In the genomic region with DNA sequence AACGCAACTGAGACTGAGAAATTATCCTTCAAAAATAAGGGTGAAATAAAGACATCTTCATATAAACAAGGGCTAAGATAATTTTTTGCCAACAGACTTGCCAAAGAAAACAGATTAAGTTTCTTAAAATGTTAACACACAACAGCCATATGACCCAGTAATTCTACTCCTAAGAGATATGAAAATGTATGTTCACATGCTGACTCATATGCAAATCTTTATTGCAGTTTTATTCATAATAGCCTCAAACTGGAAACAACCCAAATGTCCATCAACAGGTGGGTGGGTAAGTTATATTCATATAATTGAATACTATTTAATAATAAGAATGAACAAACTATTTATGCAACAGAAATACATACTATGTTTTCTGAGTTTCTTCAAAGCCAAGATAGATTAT, we compare ENCODE assay signal across 28 cellular contexts.
DNase-seq lines count a peak whose midpoint lies in the region; ATAC-seq and TF ChIP-seq lines count a peak whose summit lies in the region.
"Had no signal": no experiment of that assay in that cellular context is flagged by ENCODE, and none has a peak within 500 bp of the region (broad histone marks: within the 10 kb centered on the region; RNA-seq: fewer than 3 reads in every experiment).

No MANE protein-coding gene starts in this region.

- no peaks in the 10 kb centered on the region for H3K9me3 Mint-ChIP-seq in activated T-helper 17 cell treated with anti-CD3 and anti-CD28 coated beads, Interleukin-2, amount 50 U/mL, for 72 hours
- H3K9me3 Mint-ChIP-seq: CD4-positive, alpha-beta T cell; endodermal cell; HFFc6 had no signal

- H3K27me3 Mint-ChIP-seq in activated T-helper 17 cell treated with anti-CD3 and anti-CD28 coated beads, Interleukin-2, amount 50 U/mL, for 72 hours, result no peaks in the 10 kb centered on the region
- H3K27me3 Mint-ChIP-seq: CD4-positive, alpha-beta T cell had no signal

- POLR2A ChIA-PET in HEK293 (lab: Yijun Ruan, JAX), result no interaction called here

- no peak for TF ChIP-seq CTCF in HEK293 (tag by site-specific recombination; IDR thresholded peaks at IDR 0.05)

- no peaks in the 10 kb centered on the region for H3K9me3 ChIP-seq in HEK293 (ENCODE audit: control insufficient read depth, insufficient read depth, low read depth, low read length)
- H3K9me3 ChIP-seq: heart right ventricle, SJSA1, tibial nerve had no signal

- CTCF ChIA-PET in HEK293 (lab: Yijun Ruan, JAX), result no interaction called here

- H3K36me3 Mint-ChIP-seq in activated T-helper 17 cell treated with anti-CD3 and anti-CD28 coated beads, Interleukin-2, amount 50 U/mL, for 72 hours (ENCODE audit: low read depth), result peaks cover 79% of the 10 kb centered on the region

- H3K4me1 ChIP-seq in HEK293 (ENCODE audit: control insufficient read depth, insufficient read depth, low read length), result no peaks in the 10 kb centered on the region
- H3K4me1 ChIP-seq: heart right ventricle, SJSA1, tibial nerve had no signal

- peak; percentile 23 to 64 for ATAC-seq in activated CD4-positive, CD25-positive, alpha-beta regulatory T cell treated with anti-CD3 and anti-CD28 coated beads, Interleukin-2, amount 50 U/mL, for 24 hours
- peak; percentile 55 for ATAC-seq in activated T-helper 17 cell treated with anti-CD3 and anti-CD28 coated beads, Interleukin-2, amount 50 U/mL, for 72 hours (replicated peaks)
- ATAC-seq in GM18498 (IDR thresholded peaks at IDR 0.05; ENCODE audit: unreplicated experiment), result no peak
- no peak for ATAC-seq in HG02678 (IDR thresholded peaks at IDR 0.05; ENCODE audit: unreplicated experiment)
- ATAC-seq: heart right ventricle, left colon, Panc1 had no signal

- H3K4me3 ChIP-seq in HEK293 (ENCODE audit: low read depth, low read length), result no peak overlapping the region
- H3K4me3 ChIP-seq: coronary artery, heart right ventricle, SJSA1, tibial nerve had no signal

- H3K36me3 ChIP-seq in HEK293 (ENCODE audit: control insufficient read depth in 2 of 2, insufficient read depth in 1 of 2, low read length in 2 of 2), result peaks cover 17 to 58% of the 10 kb centered on the region in 2 experiments
- H3K36me3 ChIP-seq: brain microvascular endothelial cell had no signal

- peaks cover 18% of the 10 kb centered on the region for H3K4me1 Mint-ChIP-seq in activated T-helper 17 cell treated with anti-CD3 and anti-CD28 coated beads, Interleukin-2, amount 50 U/mL, for 72 hours
- H3K4me1 Mint-ChIP-seq: endodermal cell had no signal

- no peak overlapping the region for H3K27ac ChIP-seq in HEK293 (ENCODE audit: extremely low read depth, low read depth, low read length)
- H3K27ac ChIP-seq: 22Rv1, brain microvascular endothelial cell, coronary artery, heart right ventricle, SJSA1, tibial nerve, VCaP had no signal

- H3K27ac Mint-ChIP-seq in activated T-helper 17 cell treated with anti-CD3 and anti-CD28 coated beads, Interleukin-2, amount 50 U/mL, for 72 hours, result peak overlapping the region; percentile 82
- H3K27ac Mint-ChIP-seq: CD4-positive, alpha-beta T cell; HFFc6 had no signal

- peak overlapping the region; percentile 35 for H3K4me3 Mint-ChIP-seq in activated T-helper 17 cell treated with anti-CD3 and anti-CD28 coated beads, Interleukin-2, amount 50 U/mL, for 72 hours
- H3K4me3 Mint-ChIP-seq: CD4-positive, alpha-beta T cell; endodermal cell; HFFc6 had no signal

- no peak for DNase-seq in activated CD4-positive, CD25-positive, alpha-beta regulatory T cell (lab: John Stamatoyannopoulos, UW)
- peak; percentile 40 for DNase-seq in fibroblast of peridontal ligament (ENCODE audit: extremely low read depth)
- no peak for DNase-seq in germinal center (ENCODE audit: low spot score)
- DNase-seq: activated CD8-positive, alpha-beta memory T cell treated with anti-CD3 and anti-CD28 coated beads for 24 hours; brain microvascular endothelial cell; CD4-positive, alpha-beta T cell; endodermal cell; heart right ventricle; HFFc6; left colon; mesenchymal stem cell; NCI-H1105; NCI-H2081; NCI-H345; retina; stimulated activated CD4-positive, alpha-beta T cell treated with anti-CD3 and anti-CD28 coated beads, Interleukin-2, amount 100 ng/mL, for 48 hours; stimulated activated naive CD4-positive, alpha-beta T cell treated with Interleukin-2 at 50 U/mL for 16 hours had no signal

TF ChIP-seq in HEK293, 187 proteins besides CTCF, POLR2A, EP300 and RAD21:
- peak; percentile 74 for TF ChIP-seq SCRT2 (tag by site-specific recombination; IDR thresholded peaks at IDR 0.05)
- TF ChIP-seq, protein P1, sequence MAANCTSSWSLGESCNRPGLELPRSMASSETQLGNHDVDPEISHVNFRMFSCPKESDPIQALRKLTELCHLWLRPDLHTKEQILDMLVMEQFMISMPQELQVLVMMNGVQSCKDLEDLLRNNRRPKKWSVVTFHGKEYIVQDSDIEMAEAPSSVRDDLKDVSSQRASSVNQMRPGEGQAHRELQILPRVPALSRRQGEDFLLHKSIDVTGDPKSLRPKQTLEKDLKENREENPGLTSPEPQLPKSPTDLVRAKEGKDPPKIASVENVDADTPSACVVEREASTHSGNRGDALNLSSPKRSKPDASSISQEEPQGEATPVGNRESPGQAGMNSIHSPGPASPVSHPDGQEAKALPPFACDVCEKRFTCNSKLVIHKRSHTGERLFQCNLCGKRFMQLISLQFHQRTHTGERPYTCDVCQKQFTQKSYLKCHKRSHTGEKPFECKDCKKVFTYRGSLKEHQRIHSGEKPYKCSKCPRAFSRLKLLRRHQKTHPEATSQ (tag by site-specific recombination; IDR thresholded peaks at IDR 0.05), result no peak
- TF ChIP-seq, protein P2, sequence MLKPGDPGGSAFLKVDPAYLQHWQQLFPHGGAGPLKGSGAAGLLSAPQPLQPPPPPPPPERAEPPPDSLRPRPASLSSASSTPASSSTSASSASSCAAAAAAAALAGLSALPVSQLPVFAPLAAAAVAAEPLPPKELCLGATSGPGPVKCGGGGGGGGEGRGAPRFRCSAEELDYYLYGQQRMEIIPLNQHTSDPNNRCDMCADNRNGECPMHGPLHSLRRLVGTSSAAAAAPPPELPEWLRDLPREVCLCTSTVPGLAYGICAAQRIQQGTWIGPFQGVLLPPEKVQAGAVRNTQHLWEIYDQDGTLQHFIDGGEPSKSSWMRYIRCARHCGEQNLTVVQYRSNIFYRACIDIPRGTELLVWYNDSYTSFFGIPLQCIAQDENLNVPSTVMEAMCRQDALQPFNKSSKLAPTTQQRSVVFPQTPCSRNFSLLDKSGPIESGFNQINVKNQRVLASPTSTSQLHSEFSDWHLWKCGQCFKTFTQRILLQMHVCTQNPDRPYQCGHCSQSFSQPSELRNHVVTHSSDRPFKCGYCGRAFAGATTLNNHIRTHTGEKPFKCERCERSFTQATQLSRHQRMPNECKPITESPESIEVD (tag by site-specific recombination; IDR thresholded peaks at IDR 0.05), result peak; percentile 24; the same call in 1 of the 2 replicates
- no peak for TF ChIP-seq ZNF174 (tag by site-specific recombination; IDR thresholded peaks at IDR 0.05)
- TF ChIP-seq, protein P3, sequence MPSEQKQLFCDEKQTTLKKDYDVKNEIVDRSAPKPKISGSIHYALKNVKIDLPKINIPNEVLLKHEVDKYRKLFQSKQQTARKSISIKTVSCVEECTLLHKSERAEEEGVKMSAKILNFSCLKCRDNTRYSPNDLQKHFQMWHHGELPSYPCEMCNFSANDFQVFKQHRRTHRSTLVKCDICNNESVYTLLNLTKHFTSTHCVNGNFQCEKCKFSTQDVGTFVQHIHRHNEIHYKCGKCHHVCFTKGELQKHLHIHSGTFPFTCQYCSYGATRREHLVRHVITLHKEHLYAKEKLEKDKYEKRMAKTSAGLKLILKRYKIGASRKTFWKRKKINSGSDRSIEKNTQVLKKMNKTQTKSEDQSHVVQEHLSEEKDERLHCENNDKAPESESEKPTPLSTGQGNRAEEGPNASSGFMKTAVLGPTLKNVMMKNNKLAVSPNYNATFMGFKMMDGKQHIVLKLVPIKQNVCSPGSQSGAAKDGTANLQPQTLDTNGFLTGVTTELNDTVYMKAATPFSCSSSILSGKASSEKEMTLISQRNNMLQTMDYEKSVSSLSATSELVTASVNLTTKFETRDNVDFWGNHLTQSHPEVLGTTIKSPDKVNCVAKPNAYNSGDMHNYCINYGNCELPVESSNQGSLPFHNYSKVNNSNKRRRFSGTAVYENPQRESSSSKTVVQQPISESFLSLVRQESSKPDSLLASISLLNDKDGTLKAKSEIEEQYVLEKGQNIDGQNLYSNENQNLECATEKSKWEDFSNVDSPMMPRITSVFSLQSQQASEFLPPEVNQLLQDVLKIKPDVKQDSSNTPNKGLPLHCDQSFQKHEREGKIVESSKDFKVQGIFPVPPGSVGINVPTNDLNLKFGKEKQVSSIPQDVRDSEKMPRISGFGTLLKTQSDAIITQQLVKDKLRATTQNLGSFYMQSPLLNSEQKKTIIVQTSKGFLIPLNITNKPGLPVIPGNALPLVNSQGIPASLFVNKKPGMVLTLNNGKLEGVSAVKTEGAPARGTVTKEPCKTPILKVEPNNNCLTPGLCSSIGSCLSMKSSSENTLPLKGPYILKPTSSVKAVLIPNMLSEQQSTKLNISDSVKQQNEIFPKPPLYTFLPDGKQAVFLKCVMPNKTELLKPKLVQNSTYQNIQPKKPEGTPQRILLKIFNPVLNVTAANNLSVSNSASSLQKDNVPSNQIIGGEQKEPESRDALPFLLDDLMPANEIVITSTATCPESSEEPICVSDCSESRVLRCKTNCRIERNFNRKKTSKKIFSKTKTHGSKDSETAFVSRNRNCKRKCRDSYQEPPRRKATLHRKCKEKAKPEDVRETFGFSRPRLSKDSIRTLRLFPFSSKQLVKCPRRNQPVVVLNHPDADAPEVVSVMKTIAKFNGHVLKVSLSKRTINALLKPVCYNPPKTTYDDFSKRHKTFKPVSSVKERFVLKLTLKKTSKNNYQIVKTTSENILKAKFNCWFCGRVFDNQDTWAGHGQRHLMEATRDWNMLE (tag by site-specific recombination; conservative IDR thresholded peaks at IDR 0.05; ENCODE audit: low read depth), result no peak
TF ChIP-seq in HEK293: peak in this region for 2.

Comparison
In these comparisons a context has a peak if more than half of its experiments do, and no peak if none do; other contexts are left out.
1. ATAC-seq: peak in activated CD4-positive, CD25-positive, alpha-beta regulatory T cell treated with anti-CD3 and anti-CD28 coated beads, Interleukin-2, amount 50 U/mL, for 24 hours (2 of 2) and activated T-helper 17 cell treated with anti-CD3 and anti-CD28 coated beads, Interleukin-2, amount 50 U/mL, for 72 hours (single experiment); none in GM18498 (single experiment) and HG02678 (single experiment).